ENCODE assay signal across 26 cellular contexts in the genomic region with DNA sequence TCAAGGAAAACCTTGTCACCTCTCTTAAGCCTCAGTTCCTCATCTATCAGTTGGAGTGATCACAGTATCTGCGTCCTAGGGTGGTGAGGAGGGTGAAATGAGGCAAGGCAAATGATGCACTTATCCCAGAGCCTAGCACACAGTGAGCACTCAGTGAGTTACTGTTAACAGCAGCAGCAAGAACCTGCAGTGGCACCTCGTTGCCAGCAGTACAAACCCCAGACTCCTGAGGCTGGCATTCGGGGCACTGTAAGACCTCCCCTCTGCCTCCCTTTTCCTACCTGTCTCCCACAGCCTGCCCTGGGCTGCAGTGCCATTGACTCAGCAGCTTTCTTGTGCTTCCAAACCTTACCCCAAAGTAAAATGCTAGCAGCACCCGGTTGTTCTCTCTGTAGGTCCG.
"Had no signal": no experiment of that assay in that cellular context is flagged by ENCODE, and none has a peak within 500 bp of the region (broad histone marks: within the 10 kb centered on the region; RNA-seq: fewer than 3 reads in every experiment).

No MANE protein-coding gene starts in this region.

- H3K36me3 Mint-ChIP-seq: mesothelial cell of epicardium had no signal

- DNase-seq: colonic mucosa; effector CD8-positive, alpha-beta T cell; effector memory CD8-positive, alpha-beta T cell; endodermal cell; erythroblast; esophagus squamous epithelium; foreskin fibroblast; foreskin melanocyte; gastrocnemius medialis; glutamatergic neuron; head of caudate nucleus; heart right ventricle; hippocampal formation; left cardiac atrium; left lung; left ventricle myocardium superior; lower lobe of right lung; mesenchymal stem cell; mucosa of descending colon; naive B cell had no signal

- H3K4me3 Mint-ChIP-seq: effector memory CD8-positive, alpha-beta T cell; endodermal cell; mesothelial cell of epicardium; naive B cell had no signal

- H3K4me1 Mint-ChIP-seq: endodermal cell, mesothelial cell of epicardium, naive B cell had no signal

- FAIRE-seq: endometrium, islet of Langerhans, keratinocyte had no signal

- H3K27me3 Mint-ChIP-seq: effector memory CD8-positive, alpha-beta T cell; naive B cell had no signal

- H3K4me3 ChIP-seq: colonic mucosa, esophagus squamous epithelium, gastrocnemius medialis, heart right ventricle, left lung, lower lobe of right lung, mucosa of descending colon had no signal

- H3K36me3 ChIP-seq: colonic mucosa, esophagus squamous epithelium, gastrocnemius medialis, left lung, lower lobe of right lung had no signal

- H3K27me3 ChIP-seq: colonic mucosa, esophagus squamous epithelium, gastrocnemius medialis, heart right ventricle, left lung had no signal

- ATAC-seq: effector memory CD8-positive, alpha-beta T cell; esophagus mucosa; gastrocnemius medialis; heart right ventricle; left cardiac atrium; left lung; left ventricle myocardium superior; lower lobe of right lung; mucosa of descending colon had no signal

- H3K27ac ChIP-seq: colonic mucosa, epithelial cell of prostate, esophagus squamous epithelium, gastrocnemius medialis, heart right ventricle, left lung, lower lobe of right lung had no signal

- H3K27ac Mint-ChIP-seq: effector memory CD8-positive, alpha-beta T cell; endodermal cell; mesothelial cell of epicardium had no signal

- H3K9me3 Mint-ChIP-seq: effector memory CD8-positive, alpha-beta T cell; endodermal cell; mesothelial cell of epicardium had no signal

- H3K9me3 ChIP-seq: colonic mucosa, esophagus squamous epithelium, gastrocnemius medialis, heart right ventricle, left lung, lower lobe of right lung, mucosa of descending colon had no signal

- H3K4me1 ChIP-seq: colonic mucosa, esophagus squamous epithelium, gastrocnemius medialis, left lung, lower lobe of right lung had no signal
